ENCODE assay signal across 15 cellular contexts in the genomic region with DNA sequence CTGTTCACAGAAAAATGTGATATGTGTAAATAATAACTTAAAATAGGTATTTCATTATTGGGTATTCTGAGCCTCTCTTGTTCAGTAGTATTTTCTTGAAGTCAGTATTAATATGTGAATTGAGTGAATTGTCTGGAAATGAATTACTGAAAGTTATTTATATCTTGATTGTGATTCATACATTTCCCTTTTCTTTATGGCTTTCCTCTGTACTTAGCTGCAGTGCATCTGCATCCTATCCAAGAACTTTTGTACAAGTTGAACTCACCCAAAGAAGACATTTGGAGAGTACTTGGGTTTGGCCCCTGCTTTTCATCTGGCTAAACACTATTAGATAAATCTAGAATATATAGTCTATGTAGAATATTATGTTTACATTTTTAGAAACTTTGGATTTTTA.
A peak's percentile ranks its signal among the peaks of the same experiment; 100 is the strongest.
DNase-seq lines count a peak whose midpoint lies in the region; ATAC-seq and TF ChIP-seq lines count a peak whose summit lies in the region.
"Had no signal": no experiment of that assay in that cellular context is flagged by ENCODE, and none has a peak within 500 bp of the region (broad histone marks: within the 10 kb centered on the region; RNA-seq: fewer than 3 reads in every experiment).

No MANE protein-coding gene starts in this region.

- peaks cover 2% of the 10 kb centered on the region for H3K4me1 Mint-ChIP-seq in activated CD4-positive, alpha-beta memory T cell treated with anti-CD3 and anti-CD28 coated beads, Interleukin-2, amount 10 ng/mL, durations not matched to agents 7 days and 5 days

- TF ChIP-seq CTCF in fibroblast of pulmonary artery (IDR thresholded peaks at IDR 0.05; ENCODE audit: low read length, missing control alignments) (no peak), prostate gland (IDR thresholded peaks at IDR 0.05) (no peak)

- H3K27ac ChIP-seq in ACC112 (ENCODE audit: low read depth, low read length), result peak overlapping the region; percentile 75
- peak overlapping the region; percentile 79 to 80 for H3K27ac ChIP-seq in prostate gland
- H3K27ac ChIP-seq: neural progenitor cell had no signal

- H3K9me3 ChIP-seq in prostate gland, result no peaks in the 10 kb centered on the region

- H3K36me3 Mint-ChIP-seq in activated CD4-positive, alpha-beta memory T cell treated with anti-CD3 and anti-CD28 coated beads, Interleukin-2, amount 10 ng/mL, durations not matched to agents 7 days and 5 days (ENCODE audit: low read depth), result peaks cover 5% of the 10 kb centered on the region

- peaks cover 10% of the 10 kb centered on the region for H3K9me3 Mint-ChIP-seq in activated CD4-positive, alpha-beta memory T cell treated with anti-CD3 and anti-CD28 coated beads, Interleukin-2, amount 10 ng/mL, durations not matched to agents 7 days and 5 days

- no peaks in the 10 kb centered on the region for H3K79me2 ChIP-seq in ACC112 (ENCODE audit: control insufficient read depth, insufficient read depth, low read length, unreplicated experiment)

- no peaks in the 10 kb centered on the region for H3K27me3 ChIP-seq in ACC112 (ENCODE audit: insufficient read depth, low read length)
- H3K27me3 ChIP-seq in prostate gland (replicated peaks; ENCODE audit: insufficient read depth), result no peaks in the 10 kb centered on the region
- H3K27me3 ChIP-seq: neural progenitor cell had no signal

- no peak for ATAC-seq in HG02610 (IDR thresholded peaks at IDR 0.05; ENCODE audit: unreplicated experiment)
- ATAC-seq in GM19452 (IDR thresholded peaks at IDR 0.05; ENCODE audit: unreplicated experiment), result no peak
- ATAC-seq: activated CD4-positive, CD25-positive, alpha-beta regulatory T cell treated with anti-CD3 and anti-CD28 coated beads, Interleukin-2, amount 50 U/mL, for 24 hours; T-cell had no signal

- peaks cover 75% of the 10 kb centered on the region for H3K4me1 ChIP-seq in ACC112 (ENCODE audit: control insufficient read depth, insufficient read depth, low read length, unreplicated experiment)
- peaks cover 10% of the 10 kb centered on the region for H3K4me1 ChIP-seq in prostate gland (replicated peaks)

- H3K4me3 ChIP-seq in ACC112 (ENCODE audit: low read depth, low read length) (no peak overlapping the region), fibroblast of pulmonary artery (replicated peaks; ENCODE audit: low read depth, low read length) (no peak overlapping the region), prostate gland (no peak overlapping the region)
- H3K4me3 ChIP-seq: coronary artery, neural progenitor cell had no signal

- CTCF ChIA-PET in activated CD4-positive, alpha-beta memory T cell treated with anti-CD3 and anti-CD28 coated beads, Interleukin-2, amount 10 ng/mL, durations not matched to agents 7 days and 5 days (lab: Charles Lee), result no interaction called here

- no peak overlapping the region for H3K4me3 Mint-ChIP-seq in activated CD4-positive, alpha-beta memory T cell treated with anti-CD3 and anti-CD28 coated beads, Interleukin-2, amount 10 ng/mL, durations not matched to agents 7 days and 5 days
- H3K4me3 Mint-ChIP-seq: activated naive CD8-positive, alpha-beta T cell treated with anti-CD3 and anti-CD28 coated beads, Interleukin-2, amount 10 ng/mL, durations not matched to agents 7 days and 5 days; neural progenitor cell; T-cell had no signal

- no peak overlapping the region for H3K27ac Mint-ChIP-seq in activated CD4-positive, alpha-beta memory T cell treated with anti-CD3 and anti-CD28 coated beads, Interleukin-2, amount 10 ng/mL, durations not matched to agents 7 days and 5 days
- H3K27ac Mint-ChIP-seq: activated naive CD8-positive, alpha-beta T cell treated with anti-CD3 and anti-CD28 coated beads, Interleukin-2, amount 10 ng/mL, durations not matched to agents 7 days and 5 days; neural progenitor cell; T-cell had no signal

- H3K27me3 Mint-ChIP-seq in activated CD4-positive, alpha-beta memory T cell treated with anti-CD3 and anti-CD28 coated beads, Interleukin-2, amount 10 ng/mL, durations not matched to agents 7 days and 5 days, result no peaks in the 10 kb centered on the region
- H3K27me3 Mint-ChIP-seq: activated naive CD8-positive, alpha-beta T cell treated with anti-CD3 and anti-CD28 coated beads, Interleukin-2, amount 10 ng/mL, durations not matched to agents 7 days and 5 days; T-cell had no signal

- H2AFZ ChIP-seq in ACC112 (ENCODE audit: low read length, unreplicated experiment), result no peak overlapping the region
- H2AFZ ChIP-seq: neural progenitor cell had no signal

- no peaks in the 10 kb centered on the region for H3K36me3 ChIP-seq in ACC112 (ENCODE audit: insufficient read depth, low read length)
- no peaks in the 10 kb centered on the region for H3K36me3 ChIP-seq in prostate gland
- H3K36me3 ChIP-seq: neural progenitor cell had no signal

- POLR2A ChIA-PET in activated CD4-positive, alpha-beta memory T cell treated with anti-CD3 and anti-CD28 coated beads, Interleukin-2, amount 10 ng/mL, durations not matched to agents 7 days and 5 days (lab: Charles Lee), result no interaction called here

- TF ChIP-seq POLR2A in prostate gland (IDR thresholded peaks at IDR 0.05), result no peak

- intact Hi-C loops in prostate gland (cut with DNase I), result loop anchor here (2.0 to 10.0 kb wide), 2 partner anchors 49 to 99 kb away; no protein-coding TSS in a partner anchor

- DNase-seq in RPMI7951 (ENCODE audit: low read depth) (peak; percentile 22), fibroblast of pulmonary artery (ENCODE audit: low read depth) (peak; percentile 50), prostate gland (ENCODE audit: low spot score) (no peak), NCI-H82 treated with DMSO at 0.1 percent for 48 hours (lab: John Stamatoyannopoulos, UW; ENCODE audit: unreplicated experiment) (no peak)
- no peak for DNase-seq in activated CD4-positive, alpha-beta memory T cell treated with anti-CD3 and anti-CD28 coated beads, Interleukin-2, amount 10 ng/mL, durations not matched to agents 7 days and 5 days
- DNase-seq: activated naive CD8-positive, alpha-beta T cell treated with anti-CD3 and anti-CD28 coated beads, Interleukin-2, amount 10 ng/mL, durations not matched to agents 7 days and 5 days; MM.1S; NCI-H2227 treated with DMSO at 0.1 percent for 48 hours; T-cell had no signal

Comparison
In these comparisons a context has a peak if more than half of its experiments do, and no peak if none do; other contexts are left out.
1. DNase-seq: peak in RPMI7951 (single experiment) and fibroblast of pulmonary artery (single experiment); none in prostate gland (single experiment), NCI-H82 treated with DMSO at 0.1 percent for 48 hours (single experiment) and activated CD4-positive, alpha-beta memory T cell treated with anti-CD3 and anti-CD28 coated beads, Interleukin-2, amount 10 ng/mL, durations not matched to agents 7 days and 5 days (single experiment).